In genomic region chr13:49455016-49455398, GRCh38 we compare ENCODE assay signal across 1 cellular context.
TF ChIP-seq lines count a peak whose summit lies in the region.

No MANE protein-coding gene starts in this region.

TF ChIP-seq in GM12878, 131 proteins besides CTCF, POLR2A, EP300 and RAD21:
- TF ChIP-seq BCL3 (IDR thresholded peaks at IDR 0.05; ENCODE audit: borderline replicate concordance, insufficient read depth, low read depth, low read length, poor library complexity, severe bottlenecking): no peak
- no peak for TF ChIP-seq NBN (IDR thresholded peaks at IDR 0.05)
- no peak for TF ChIP-seq FOXM1 (IDR thresholded peaks at IDR 0.05; ENCODE audit: low read depth, low read length)
- TF ChIP-seq STAT3 (IDR thresholded peaks at IDR 0.05; ENCODE audit: low read depth, low read length): no peak
- TF ChIP-seq TARDBP (IDR thresholded peaks at IDR 0.05; ENCODE audit: borderline replicate concordance): no peak
- no peak for TF ChIP-seq MYC (IDR thresholded peaks at IDR 0.05; ENCODE audit: insufficient read depth, insufficient read length, insufficient replicate concordance, low read length, severe bottlenecking)
- TF ChIP-seq RCOR1 (conservative IDR thresholded peaks at IDR 0.05; ENCODE audit: low read depth, low read length): no peak
- TF ChIP-seq CREM (IDR thresholded peaks at IDR 0.05; ENCODE audit: low read depth): no peak
- TF ChIP-seq RELA (IDR thresholded peaks at IDR 0.05; ENCODE audit: borderline replicate concordance, partially characterized antibody): no peak
- no peak for TF ChIP-seq POU2F2 (IDR thresholded peaks at IDR 0.05; ENCODE audit: borderline replicate concordance, low read depth, low read length)
- TF ChIP-seq PBX3 (IDR thresholded peaks at IDR 0.05; ENCODE audit: insufficient replicate concordance, low read depth, low read length): no peak
- no peak for TF ChIP-seq JUNB (IDR thresholded peaks at IDR 0.05)
- TF ChIP-seq RUNX3 (IDR thresholded peaks at IDR 0.05; ENCODE audit: low read length): no peak
- no peak for TF ChIP-seq CBX5 (IDR thresholded peaks at IDR 0.05; ENCODE audit: low read depth)
- no peak for TF ChIP-seq NFYA (IDR thresholded peaks at IDR 0.05; ENCODE audit: borderline replicate concordance, low read depth, low read length)
- no peak for TF ChIP-seq ZNF622 (IDR thresholded peaks at IDR 0.05)
- TF ChIP-seq CHD4 (IDR thresholded peaks at IDR 0.05): no peak
- no peak for TF ChIP-seq ZNF274 (IDR thresholded peaks at IDR 0.05; ENCODE audit: insufficient read depth, insufficient read length)
- no peak for TF ChIP-seq ZBTB11 (CRISPR knock-in tag; IDR thresholded peaks at IDR 0.05)
- no peak for TF ChIP-seq POLR2AphosphoS5 (IDR thresholded peaks at IDR 0.05; ENCODE audit: low read length)
TF ChIP-seq in GM12878: peak in this region for 0.
